In the genomic region with DNA sequence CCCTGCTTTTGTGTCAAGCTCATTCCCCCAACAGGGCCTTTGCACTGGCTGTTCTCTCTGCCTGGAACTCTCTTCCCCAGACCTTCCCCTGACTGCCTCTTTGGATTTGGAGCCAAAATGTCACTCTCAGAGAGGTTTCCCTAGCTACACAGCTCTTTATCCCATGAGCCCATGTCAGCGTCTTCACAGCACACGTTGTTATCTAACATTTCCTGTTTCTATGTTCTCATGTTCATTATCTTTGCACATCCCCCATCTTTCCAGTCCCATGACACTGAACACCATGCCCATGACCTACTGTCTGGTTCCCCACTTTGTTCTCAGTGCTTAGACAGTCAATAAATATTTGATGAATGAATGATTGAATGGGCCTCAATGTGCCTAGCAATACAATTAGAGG, we compare ENCODE assay signal across 22 cellular contexts. TPM values are rescaled to one million over a fixed set of nuclear protein-coding genes. Genes with fewer than 3 reads are reported as not detected.
"Had no signal": no experiment of that assay in that cellular context is flagged by ENCODE, and none has a peak within 500 bp of the region (broad histone marks: within the 10 kb centered on the region; RNA-seq: fewer than 3 reads in every experiment).

No MANE protein-coding gene starts in this region.

- H3K4me3 Mint-ChIP-seq: activated CD4-positive, alpha-beta T cell treated with anti-CD3 and anti-CD28 coated beads, Interleukin-2, amount 10 ng/mL, durations not matched to agents 7 days and 5 days; activated CD8-positive, alpha-beta T cell treated with anti-CD3 and anti-CD28 coated beads, Interleukin-2, amount 10 ng/mL, durations not matched to agents 7 days and 5 days; activated naive CD4-positive, alpha-beta T cell treated with anti-CD3 and anti-CD28 coated beads for 36 hours; activated naive CD8-positive, alpha-beta T cell treated with anti-CD3 and anti-CD28 coated beads, Interleukin-2, amount 50 U/mL, for 24 hours; activated T-cell treated with anti-CD3 and anti-CD28 coated beads, Interleukin-2, amount 50 U/mL, for 24 hours; central memory CD8-positive, alpha-beta T cell; natural killer cell treated with Interleukin-12 subunit alpha and Interleukin-12 subunit beta and Interleukin-15 and Interleukin-18, amount 100 ng/mL, for 72 hours had no signal

- H3K79me2 ChIP-seq: parathyroid adenoma had no signal

- DNase-seq: activated CD4-positive, alpha-beta T cell treated with anti-CD3 and anti-CD28 coated beads, Interleukin-2, amount 10 ng/mL, durations not matched to agents 7 days and 5 days; activated CD4-positive, CD25-positive, alpha-beta regulatory T cell; activated CD8-positive, alpha-beta T cell treated with anti-CD3 and anti-CD28 coated beads, Interleukin-2, amount 10 ng/mL, durations not matched to agents 7 days and 5 days; activated naive CD4-positive, alpha-beta T cell treated with anti-CD3 and anti-CD28 coated beads for 36 hours; activated naive CD8-positive, alpha-beta T cell treated with anti-CD3 and anti-CD28 coated beads, Interleukin-2, amount 50 U/mL, for 24 hours; activated T-cell treated with anti-CD3 and anti-CD28 coated beads, Interleukin-2, amount 50 U/mL, for 24 hours; anterior cingulate cortex; brain microvascular endothelial cell; cortex of kidney; heart right ventricle; stimulated activated CD4-positive, alpha-beta T cell treated with anti-CD3 and anti-CD28 coated beads, Interleukin-12 subunit alpha, Interleukin-12 subunit beta, amount 100 ng/mL, for 4 hours; stimulated activated CD4-positive, alpha-beta T cell treated with anti-CD3 and anti-CD28 coated beads, Interleukin-1b, Interleukin-23, amount 100 ng/mL, for 48 hours; stimulated activated CD8-positive, alpha-beta memory T cell treated with anti-CD3 and anti-CD28 coated beads, Interleukin-4, amount 100 ng/mL, for 48 hours; stimulated activated naive CD4-positive, alpha-beta T cell had no signal

- H3K4me3 ChIP-seq: gastroesophageal sphincter, heart right ventricle, lung had no signal

- H3K9me3 ChIP-seq: gastroesophageal sphincter, heart right ventricle had no signal

- ATAC-seq: activated CD8-positive, alpha-beta T cell treated with anti-CD3 and anti-CD28 coated beads, Interleukin-2, amount 10 ng/mL, durations not matched to agents 7 days and 5 days; activated naive CD8-positive, alpha-beta T cell treated with anti-CD3 and anti-CD28 coated beads, Interleukin-2, amount 50 U/mL, for 24 hours; gastroesophageal sphincter; natural killer cell treated with Interleukin-12 subunit alpha and Interleukin-12 subunit beta and Interleukin-15 and Interleukin-18, amount 100 ng/mL, for 72 hours had no signal

- H3K36me3 ChIP-seq: brain microvascular endothelial cell, gastroesophageal sphincter, heart right ventricle had no signal

- H3K9me3 Mint-ChIP-seq: activated CD4-positive, alpha-beta T cell treated with anti-CD3 and anti-CD28 coated beads, Interleukin-2, amount 10 ng/mL, durations not matched to agents 7 days and 5 days; activated naive CD4-positive, alpha-beta T cell treated with anti-CD3 and anti-CD28 coated beads for 36 hours; activated naive CD8-positive, alpha-beta T cell treated with anti-CD3 and anti-CD28 coated beads, Interleukin-2, amount 50 U/mL, for 24 hours; activated T-cell treated with anti-CD3 and anti-CD28 coated beads, Interleukin-2, amount 50 U/mL, for 24 hours; central memory CD8-positive, alpha-beta T cell; natural killer cell treated with Interleukin-12 subunit alpha and Interleukin-12 subunit beta and Interleukin-15 and Interleukin-18, amount 100 ng/mL, for 72 hours had no signal

- H2AFZ ChIP-seq: parathyroid adenoma had no signal

- H3K4me1 Mint-ChIP-seq: activated CD4-positive, alpha-beta T cell treated with anti-CD3 and anti-CD28 coated beads, Interleukin-2, amount 10 ng/mL, durations not matched to agents 7 days and 5 days; activated naive CD8-positive, alpha-beta T cell treated with anti-CD3 and anti-CD28 coated beads, Interleukin-2, amount 50 U/mL, for 24 hours; central memory CD8-positive, alpha-beta T cell had no signal

- H3K27me3 ChIP-seq: brain microvascular endothelial cell, gastroesophageal sphincter had no signal

- H3K9ac ChIP-seq: parathyroid adenoma had no signal

- FAIRE-seq: endometrium, TTC549 had no signal

- H3K4me1 ChIP-seq: gastroesophageal sphincter, heart right ventricle, parathyroid adenoma had no signal

- H3K36me3 Mint-ChIP-seq: natural killer cell treated with Interleukin-12 subunit alpha and Interleukin-12 subunit beta and Interleukin-15 and Interleukin-18, amount 100 ng/mL, for 72 hours had no signal

- H3K27ac ChIP-seq: brain microvascular endothelial cell, gastroesophageal sphincter, heart right ventricle, parathyroid adenoma had no signal

- H3K27me3 Mint-ChIP-seq: natural killer cell treated with Interleukin-12 subunit alpha and Interleukin-12 subunit beta and Interleukin-15 and Interleukin-18, amount 100 ng/mL, for 72 hours had no signal

RNA-seq across cellular contexts. Expression of gene ARSI, which starts 26.3 kb away (rescaled TPM):
- total RNA-seq: activated CD4-positive, alpha-beta T cell treated with anti-CD3 and anti-CD28 coated beads, Interleukin-2, amount 10 ng/mL, durations not matched to agents 7 days and 5 days; activated CD8-positive, alpha-beta T cell treated with anti-CD3 and anti-CD28 coated beads, Interleukin-2, amount 10 ng/mL, durations not matched to agents 7 days and 5 days; activated naive CD4-positive, alpha-beta T cell treated with anti-CD3 and anti-CD28 coated beads for 36 hours; natural killer cell treated with Interleukin-12 subunit alpha and Interleukin-12 subunit beta and Interleukin-15 and Interleukin-18, amount 100 ng/mL, for 72 hours; T-helper 2 cell treated with Interferon-gamma antibody and Interleukin-4, amounts not matched to agents 100 ng/mL and 5 ng/mL, for 36 hours had no signal

RNA-seq across cellular contexts. Expression of gene CAMK2A, which starts 39.5 kb away (rescaled TPM):
- total RNA-seq: activated CD4-positive, alpha-beta T cell treated with anti-CD3 and anti-CD28 coated beads, Interleukin-2, amount 10 ng/mL, durations not matched to agents 7 days and 5 days; activated CD8-positive, alpha-beta T cell treated with anti-CD3 and anti-CD28 coated beads, Interleukin-2, amount 10 ng/mL, durations not matched to agents 7 days and 5 days; activated naive CD4-positive, alpha-beta T cell treated with anti-CD3 and anti-CD28 coated beads for 36 hours; natural killer cell treated with Interleukin-12 subunit alpha and Interleukin-12 subunit beta and Interleukin-15 and Interleukin-18, amount 100 ng/mL, for 72 hours; T-helper 2 cell treated with Interferon-gamma antibody and Interleukin-4, amounts not matched to agents 100 ng/mL and 5 ng/mL, for 36 hours had no signal
